ENCODE assay signal across 25 cellular contexts in genomic region chrX:123190096-123190495, GRCh38. TPM values are rescaled to one million over a fixed set of nuclear protein-coding genes. Genes with fewer than 3 reads are reported as not detected.
"Had no signal": no experiment of that assay in that cellular context is flagged by ENCODE, and none has a peak within 500 bp of the region (broad histone marks: within the 10 kb centered on the region; RNA-seq: fewer than 3 reads in every experiment).

No MANE protein-coding gene starts in this region.

- H3K9me3 Mint-ChIP-seq: natural killer cell treated with Interleukin-12 subunit alpha and Interleukin-12 subunit beta and Interleukin-15 and Interleukin-18, amount 100 ng/mL, for 72 hours; stimulated activated effector memory CD8-positive, alpha-beta T cell treated with anti-CD3 and anti-CD28 coated beads, Interleukin-12 subunit alpha, Interleukin-12 subunit beta, amount 100 ng/mL, for 72 hours; stimulated activated naive CD8-positive, alpha-beta T cell treated with anti-CD3 and anti-CD28 coated beads, Interleukin-15, Interleukin-2, amounts not matched to agents 100 ng/mL and 50 ng/mL, for 24 hours had no signal

- H3K9ac ChIP-seq: parathyroid adenoma had no signal

- H3K27ac ChIP-seq: colonic mucosa, heart left ventricle, left ventricle myocardium inferior, parathyroid adenoma, psoas muscle, right lobe of liver, tibial artery, upper lobe of left lung, uterus had no signal

- H2AFZ ChIP-seq: parathyroid adenoma had no signal

- FAIRE-seq: endometrium, frontal cortex, keratinocyte had no signal

- H3K36me3 ChIP-seq: colonic mucosa, heart left ventricle, left ventricle myocardium inferior, right lobe of liver, tibial artery, upper lobe of left lung, uterus had no signal

- DNase-seq: colonic mucosa; dermis blood vessel endothelial cell; effector CD8-positive, alpha-beta T cell; heart left ventricle; hippocampal formation; left ventricle myocardium inferior; mesenchymal stem cell; midbrain; psoas muscle; retina; right lobe of liver; stimulated activated CD4-positive, alpha-beta T cell treated with anti-CD3 and anti-CD28 coated beads, Interleukin-4, amount 100 ng/mL, for 1 hour; stimulated activated CD8-positive, alpha-beta memory T cell treated with anti-CD3 and anti-CD28 coated beads, Interleukin-4, amount 100 ng/mL, for 48 hours; tibial artery; upper lobe of left lung; uterus had no signal

- H3K4me1 Mint-ChIP-seq: stimulated activated effector memory CD8-positive, alpha-beta T cell treated with anti-CD3 and anti-CD28 coated beads, Interleukin-12 subunit alpha, Interleukin-12 subunit beta, amount 100 ng/mL, for 72 hours had no signal

- ATAC-seq: esophagus mucosa; heart left ventricle; natural killer cell treated with Interleukin-12 subunit alpha and Interleukin-12 subunit beta and Interleukin-15 and Interleukin-18, amount 100 ng/mL, for 72 hours; psoas muscle; right lobe of liver; stimulated activated effector memory CD8-positive, alpha-beta T cell treated with anti-CD3 and anti-CD28 coated beads, Interleukin-12 subunit alpha, Interleukin-12 subunit beta, amount 100 ng/mL, for 72 hours had no signal

- H3K27ac Mint-ChIP-seq: natural killer cell treated with Interleukin-12 subunit alpha and Interleukin-12 subunit beta and Interleukin-15 and Interleukin-18, amount 100 ng/mL, for 72 hours; stimulated activated effector memory CD8-positive, alpha-beta T cell treated with anti-CD3 and anti-CD28 coated beads, Interleukin-12 subunit alpha, Interleukin-12 subunit beta, amount 100 ng/mL, for 72 hours; stimulated activated naive CD8-positive, alpha-beta T cell treated with anti-CD3 and anti-CD28 coated beads, Interleukin-15, Interleukin-2, amounts not matched to agents 100 ng/mL and 50 ng/mL, for 24 hours had no signal

- H3K79me2 ChIP-seq: parathyroid adenoma had no signal

- H3K4me3 Mint-ChIP-seq: natural killer cell treated with Interleukin-12 subunit alpha and Interleukin-12 subunit beta and Interleukin-15 and Interleukin-18, amount 100 ng/mL, for 72 hours; stimulated activated effector memory CD8-positive, alpha-beta T cell treated with anti-CD3 and anti-CD28 coated beads, Interleukin-12 subunit alpha, Interleukin-12 subunit beta, amount 100 ng/mL, for 72 hours; stimulated activated naive CD8-positive, alpha-beta T cell treated with anti-CD3 and anti-CD28 coated beads, Interleukin-15, Interleukin-2, amounts not matched to agents 100 ng/mL and 50 ng/mL, for 24 hours had no signal

- H3K9me3 ChIP-seq: colonic mucosa, heart left ventricle, left ventricle myocardium inferior, psoas muscle, right lobe of liver, tibial artery, upper lobe of left lung, uterus had no signal

- H3K4me3 ChIP-seq: colonic mucosa, heart left ventricle, left ventricle myocardium inferior, lung, psoas muscle, right lobe of liver, tibial artery, upper lobe of left lung, uterus had no signal

- H3K36me3 Mint-ChIP-seq: natural killer cell treated with Interleukin-12 subunit alpha and Interleukin-12 subunit beta and Interleukin-15 and Interleukin-18, amount 100 ng/mL, for 72 hours; stimulated activated effector memory CD8-positive, alpha-beta T cell treated with anti-CD3 and anti-CD28 coated beads, Interleukin-12 subunit alpha, Interleukin-12 subunit beta, amount 100 ng/mL, for 72 hours had no signal

- H3K4me1 ChIP-seq: colonic mucosa, left ventricle myocardium inferior, psoas muscle, right lobe of liver, upper lobe of left lung, uterus had no signal

- H3K27me3 ChIP-seq: colonic mucosa, right lobe of liver, tibial artery, uterus had no signal

RNA-seq across cellular contexts. Expression of gene GRIA3, which starts 6.0 kb away (rescaled TPM):
- total RNA-seq: natural killer cell treated with Interleukin-12 subunit alpha and Interleukin-12 subunit beta and Interleukin-15 and Interleukin-18, amount 100 ng/mL, for 72 hours had no signal
- polyA plus RNA-seq: keratinocyte had no signal
